Comparison of ENCODE assay signal across 26 cellular contexts in genomic region chr6:71138416-71138815, GRCh38.
"Had no signal": no experiment of that assay in that cellular context is flagged by ENCODE, and none has a peak within 500 bp of the region (broad histone marks: within the 10 kb centered on the region; RNA-seq: fewer than 3 reads in every experiment).

No MANE protein-coding gene starts in this region.

- H3K4me3 Mint-ChIP-seq: activated naive CD4-positive, alpha-beta T cell treated with anti-CD3 and anti-CD28 coated beads, Interleukin-2, amount 10 ng/mL, durations not matched to agents 7 days and 5 days; activated naive CD8-positive, alpha-beta T cell treated with anti-CD3 and anti-CD28 coated beads, Interleukin-2, amount 50 U/mL, for 24 hours; dendritic cell treated with granulocyte-macrophage colony-stimulating factor and Interleukin-4, amounts not matched to agents 40 ng/mL and 50 ng/mL, for 4 days; effector memory CD8-positive, alpha-beta T cell; memory B cell; naive thymus-derived CD4-positive, alpha-beta T cell; neural progenitor cell; stimulated activated naive CD8-positive, alpha-beta T cell treated with anti-CD3 and anti-CD28 coated beads, Interleukin-15, Interleukin-2, amounts not matched to agents 100 ng/mL and 50 ng/mL, for 24 hours; T-helper 2 cell treated with Interferon-gamma antibody and Interleukin-4, amounts not matched to agents 5 μg/mL and 100 μg/mL, for 36 hours had no signal

- H3K4me3 ChIP-seq: mucosa of descending colon, neural progenitor cell, ovary, psoas muscle, right lobe of liver, tibial nerve, vagina had no signal

- H3K27ac ChIP-seq: neural progenitor cell, ovary, psoas muscle, right lobe of liver, tibial nerve, vagina had no signal

- H3K27ac Mint-ChIP-seq: activated naive CD4-positive, alpha-beta T cell treated with anti-CD3 and anti-CD28 coated beads, Interleukin-2, amount 10 ng/mL, durations not matched to agents 7 days and 5 days; activated naive CD8-positive, alpha-beta T cell treated with anti-CD3 and anti-CD28 coated beads, Interleukin-2, amount 50 U/mL, for 24 hours; dendritic cell treated with granulocyte-macrophage colony-stimulating factor and Interleukin-4, amounts not matched to agents 40 ng/mL and 50 ng/mL, for 4 days; effector memory CD8-positive, alpha-beta T cell; memory B cell; naive thymus-derived CD4-positive, alpha-beta T cell; neural progenitor cell; stimulated activated naive CD8-positive, alpha-beta T cell treated with anti-CD3 and anti-CD28 coated beads, Interleukin-15, Interleukin-2, amounts not matched to agents 100 ng/mL and 50 ng/mL, for 24 hours; T-helper 2 cell treated with Interferon-gamma antibody and Interleukin-4, amounts not matched to agents 5 μg/mL and 100 μg/mL, for 36 hours had no signal

- H3K36me3 Mint-ChIP-seq: activated naive CD4-positive, alpha-beta T cell treated with anti-CD3 and anti-CD28 coated beads, Interleukin-2, amount 10 ng/mL, durations not matched to agents 7 days and 5 days; memory B cell; naive thymus-derived CD4-positive, alpha-beta T cell; neural progenitor cell had no signal

- H3K4me1 ChIP-seq: neural progenitor cell, psoas muscle, right lobe of liver, tibial nerve, vagina had no signal

- H3K27me3 Mint-ChIP-seq: activated naive CD4-positive, alpha-beta T cell treated with anti-CD3 and anti-CD28 coated beads, Interleukin-2, amount 10 ng/mL, durations not matched to agents 7 days and 5 days; dendritic cell treated with granulocyte-macrophage colony-stimulating factor and Interleukin-4, amounts not matched to agents 40 ng/mL and 50 ng/mL, for 4 days had no signal

- H3K4me2 ChIP-seq: neural progenitor cell had no signal

- FAIRE-seq: small intestine had no signal

- H3K9me3 Mint-ChIP-seq: dendritic cell treated with granulocyte-macrophage colony-stimulating factor and Interleukin-4, amounts not matched to agents 40 ng/mL and 50 ng/mL, for 4 days; effector memory CD8-positive, alpha-beta T cell; stimulated activated naive CD8-positive, alpha-beta T cell treated with anti-CD3 and anti-CD28 coated beads, Interleukin-15, Interleukin-2, amounts not matched to agents 100 ng/mL and 50 ng/mL, for 24 hours; T-helper 2 cell treated with Interferon-gamma antibody and Interleukin-4, amounts not matched to agents 5 μg/mL and 100 μg/mL, for 36 hours had no signal

- H2AFZ ChIP-seq: neural progenitor cell had no signal

- H3K9me3 ChIP-seq: mucosa of descending colon, ovary, psoas muscle, right lobe of liver, vagina had no signal

- H3K9ac ChIP-seq: neural progenitor cell had no signal

- H3K27me3 ChIP-seq: neural progenitor cell, ovary, right lobe of liver, tibial nerve, vagina had no signal

- DNase-seq: activated CD8-positive, alpha-beta memory T cell treated with anti-CD3 and anti-CD28 coated beads for 24 hours; activated CD8-positive, alpha-beta memory T cell treated with anti-CD3 and anti-CD28 coated beads, Interleukin-2, amount 50 U/mL, for 48 hours; activated effector memory CD4-positive, alpha-beta T cell treated with Interleukin-2 at 50 U/mL for 16 hours; activated naive CD4-positive, alpha-beta T cell treated with anti-CD3 and anti-CD28 coated beads, Interleukin-2, amount 10 ng/mL, durations not matched to agents 7 days and 5 days; activated naive CD8-positive, alpha-beta T cell treated with anti-CD3 and anti-CD28 coated beads, Interleukin-2, amount 50 U/mL, for 24 hours; activated T-cell treated with anti-CD3 and anti-CD28 coated beads, Interleukin-2, amount 50 U/mL, for 48 hours; anterior cingulate cortex; effector memory CD8-positive, alpha-beta T cell; foreskin fibroblast; head of caudate nucleus; left ventricle myocardium superior; mucosa of descending colon; naive thymus-derived CD4-positive, alpha-beta T cell; ovary; psoas muscle; right lobe of liver; small intestine; stimulated activated CD4-positive, alpha-beta T cell treated with anti-CD3 and anti-CD28 coated beads, Interleukin-15, amount 100 ng/mL, for 24 hours; stimulated activated CD4-positive, alpha-beta T cell treated with anti-CD3 and anti-CD28 coated beads, Interleukin-2, amount 100 ng/mL, for 48 hours had no signal

- H3K36me3 ChIP-seq: neural progenitor cell, ovary, right lobe of liver, tibial nerve, vagina had no signal

- H3K4me1 Mint-ChIP-seq: activated naive CD4-positive, alpha-beta T cell treated with anti-CD3 and anti-CD28 coated beads, Interleukin-2, amount 10 ng/mL, durations not matched to agents 7 days and 5 days; activated naive CD8-positive, alpha-beta T cell treated with anti-CD3 and anti-CD28 coated beads, Interleukin-2, amount 50 U/mL, for 24 hours; memory B cell; naive thymus-derived CD4-positive, alpha-beta T cell; neural progenitor cell had no signal
